1 cellular context compared by ENCODE assay signal in the genomic region with DNA sequence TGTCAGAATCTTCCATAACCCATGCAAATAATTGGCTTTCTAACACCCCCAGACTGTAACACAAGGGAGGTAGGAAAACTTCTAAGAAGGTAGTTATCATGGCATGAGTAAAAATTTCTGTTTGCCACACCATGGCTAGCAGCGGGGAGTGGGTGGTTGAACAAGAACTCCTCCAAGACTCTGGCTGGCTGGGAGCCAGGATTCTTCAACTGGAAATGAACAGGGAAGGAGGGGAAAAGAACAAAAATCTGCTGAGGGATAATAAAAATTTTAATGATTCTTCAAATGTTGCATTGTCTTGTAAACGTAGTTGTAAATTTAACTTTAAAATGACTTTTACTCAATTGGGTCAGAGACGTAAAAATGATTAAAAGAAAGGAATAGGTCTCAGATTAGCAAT.
TF ChIP-seq lines count a peak whose summit lies in the region.

No MANE protein-coding gene starts in this region.

TF ChIP-seq in HEK293, 187 proteins besides CTCF, POLR2A, EP300 and RAD21 (continued from another document):
- TF ChIP-seq, protein P1, sequence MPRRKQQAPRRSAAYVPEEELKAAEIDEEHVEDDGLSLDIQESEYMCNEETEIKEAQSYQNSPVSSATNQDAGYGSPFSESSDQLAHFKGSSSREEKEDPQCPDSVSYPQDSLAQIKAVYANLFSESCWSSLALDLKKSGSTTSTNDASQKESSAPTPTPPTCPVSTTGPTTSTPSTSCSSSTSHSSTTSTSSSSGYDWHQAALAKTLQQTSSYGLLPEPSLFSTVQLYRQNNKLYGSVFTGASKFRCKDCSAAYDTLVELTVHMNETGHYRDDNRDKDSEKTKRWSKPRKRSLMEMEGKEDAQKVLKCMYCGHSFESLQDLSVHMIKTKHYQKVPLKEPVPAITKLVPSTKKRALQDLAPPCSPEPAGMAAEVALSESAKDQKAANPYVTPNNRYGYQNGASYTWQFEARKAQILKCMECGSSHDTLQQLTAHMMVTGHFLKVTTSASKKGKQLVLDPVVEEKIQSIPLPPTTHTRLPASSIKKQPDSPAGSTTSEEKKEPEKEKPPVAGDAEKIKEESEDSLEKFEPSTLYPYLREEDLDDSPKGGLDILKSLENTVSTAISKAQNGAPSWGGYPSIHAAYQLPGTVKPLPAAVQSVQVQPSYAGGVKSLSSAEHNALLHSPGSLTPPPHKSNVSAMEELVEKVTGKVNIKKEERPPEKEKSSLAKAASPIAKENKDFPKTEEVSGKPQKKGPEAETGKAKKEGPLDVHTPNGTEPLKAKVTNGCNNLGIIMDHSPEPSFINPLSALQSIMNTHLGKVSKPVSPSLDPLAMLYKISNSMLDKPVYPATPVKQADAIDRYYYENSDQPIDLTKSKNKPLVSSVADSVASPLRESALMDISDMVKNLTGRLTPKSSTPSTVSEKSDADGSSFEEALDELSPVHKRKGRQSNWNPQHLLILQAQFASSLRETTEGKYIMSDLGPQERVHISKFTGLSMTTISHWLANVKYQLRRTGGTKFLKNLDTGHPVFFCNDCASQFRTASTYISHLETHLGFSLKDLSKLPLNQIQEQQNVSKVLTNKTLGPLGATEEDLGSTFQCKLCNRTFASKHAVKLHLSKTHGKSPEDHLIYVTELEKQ (tag by site-specific recombination; IDR thresholded peaks at IDR 0.05; ENCODE audit: borderline replicate concordance), result no peak
- TF ChIP-seq ZNF175 (tag by site-specific recombination; IDR thresholded peaks at IDR 0.05), result no peak
- TF ChIP-seq ZBTB48 (tag by site-specific recombination; IDR thresholded peaks at IDR 0.05), result 0 out of 2 replicates have a peak, but pooled peaks have one; percentile 15
- TF ChIP-seq ZNF837 (tag by site-specific recombination; IDR thresholded peaks at IDR 0.05), result no peak
- TF ChIP-seq, protein P2, sequence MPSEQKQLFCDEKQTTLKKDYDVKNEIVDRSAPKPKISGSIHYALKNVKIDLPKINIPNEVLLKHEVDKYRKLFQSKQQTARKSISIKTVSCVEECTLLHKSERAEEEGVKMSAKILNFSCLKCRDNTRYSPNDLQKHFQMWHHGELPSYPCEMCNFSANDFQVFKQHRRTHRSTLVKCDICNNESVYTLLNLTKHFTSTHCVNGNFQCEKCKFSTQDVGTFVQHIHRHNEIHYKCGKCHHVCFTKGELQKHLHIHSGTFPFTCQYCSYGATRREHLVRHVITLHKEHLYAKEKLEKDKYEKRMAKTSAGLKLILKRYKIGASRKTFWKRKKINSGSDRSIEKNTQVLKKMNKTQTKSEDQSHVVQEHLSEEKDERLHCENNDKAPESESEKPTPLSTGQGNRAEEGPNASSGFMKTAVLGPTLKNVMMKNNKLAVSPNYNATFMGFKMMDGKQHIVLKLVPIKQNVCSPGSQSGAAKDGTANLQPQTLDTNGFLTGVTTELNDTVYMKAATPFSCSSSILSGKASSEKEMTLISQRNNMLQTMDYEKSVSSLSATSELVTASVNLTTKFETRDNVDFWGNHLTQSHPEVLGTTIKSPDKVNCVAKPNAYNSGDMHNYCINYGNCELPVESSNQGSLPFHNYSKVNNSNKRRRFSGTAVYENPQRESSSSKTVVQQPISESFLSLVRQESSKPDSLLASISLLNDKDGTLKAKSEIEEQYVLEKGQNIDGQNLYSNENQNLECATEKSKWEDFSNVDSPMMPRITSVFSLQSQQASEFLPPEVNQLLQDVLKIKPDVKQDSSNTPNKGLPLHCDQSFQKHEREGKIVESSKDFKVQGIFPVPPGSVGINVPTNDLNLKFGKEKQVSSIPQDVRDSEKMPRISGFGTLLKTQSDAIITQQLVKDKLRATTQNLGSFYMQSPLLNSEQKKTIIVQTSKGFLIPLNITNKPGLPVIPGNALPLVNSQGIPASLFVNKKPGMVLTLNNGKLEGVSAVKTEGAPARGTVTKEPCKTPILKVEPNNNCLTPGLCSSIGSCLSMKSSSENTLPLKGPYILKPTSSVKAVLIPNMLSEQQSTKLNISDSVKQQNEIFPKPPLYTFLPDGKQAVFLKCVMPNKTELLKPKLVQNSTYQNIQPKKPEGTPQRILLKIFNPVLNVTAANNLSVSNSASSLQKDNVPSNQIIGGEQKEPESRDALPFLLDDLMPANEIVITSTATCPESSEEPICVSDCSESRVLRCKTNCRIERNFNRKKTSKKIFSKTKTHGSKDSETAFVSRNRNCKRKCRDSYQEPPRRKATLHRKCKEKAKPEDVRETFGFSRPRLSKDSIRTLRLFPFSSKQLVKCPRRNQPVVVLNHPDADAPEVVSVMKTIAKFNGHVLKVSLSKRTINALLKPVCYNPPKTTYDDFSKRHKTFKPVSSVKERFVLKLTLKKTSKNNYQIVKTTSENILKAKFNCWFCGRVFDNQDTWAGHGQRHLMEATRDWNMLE (tag by site-specific recombination; conservative IDR thresholded peaks at IDR 0.05; ENCODE audit: low read depth), result no peak
